10 cellular contexts compared by ENCODE assay signal in genomic region chr5:170269579-170269978, GRCh38. TPM values are rescaled to one million over a fixed set of nuclear protein-coding genes. Genes with fewer than 3 reads are reported as not detected.
DNase-seq lines count a peak whose midpoint lies in the region; ATAC-seq and TF ChIP-seq lines count a peak whose summit lies in the region.
"Had no signal": no experiment of that assay in that cellular context is flagged by ENCODE, and none has a peak within 500 bp of the region (broad histone marks: within the 10 kb centered on the region; RNA-seq: fewer than 3 reads in every experiment).

No MANE protein-coding gene starts in this region.

- no peaks in the 10 kb centered on the region for H3F3A ChIP-seq in PC-3 (ENCODE audit: low read length, unreplicated experiment)

- no peaks in the 10 kb centered on the region for H3K27me3 Mint-ChIP-seq in activated naive CD4-positive, alpha-beta T cell treated with anti-CD3 and anti-CD28 coated beads for 36 hours (ENCODE audit: low read depth)
- no peaks in the 10 kb centered on the region for H3K27me3 Mint-ChIP-seq in natural killer cell treated with Interleukin-12 subunit alpha and Interleukin-12 subunit beta and Interleukin-15 and Interleukin-18, amount 100 ng/mL, for 72 hours

- CTCF ChIA-PET in PC-3 (lab: Charles Lee): no interaction called here
- CTCF ChIA-PET in activated naive CD4-positive, alpha-beta T cell treated with anti-CD3 and anti-CD28 coated beads for 36 hours (lab: Charles Lee): interaction anchor here (1.0 to 7.3 kb wide), 10 partner anchors 8 to 68 kb away, joined by 4 to 209 read pairs (median 30); partner anchors contain the start of gene LCP2

- no peaks in the 10 kb centered on the region for H4K20me1 ChIP-seq in PC-3 (ENCODE audit: low read length)

- H3K4me2 ChIP-seq in PC-3 (ENCODE audit: low read length): no peak overlapping the region

- no peaks in the 10 kb centered on the region for H3K9me3 ChIP-seq in PC-3 (ENCODE audit: low read length)

- intact Hi-C loops in PC-3 (cut with micrococcal nuclease): no loop called here
- intact Hi-C loops in activated naive CD4-positive, alpha-beta T cell treated with anti-CD3 and anti-CD28 coated beads for 36 hours (cut with micrococcal nuclease): loop anchor here (5.0 to 10.0 kb wide), 4 partner anchors 167 to 1115 kb away; partner anchors contain the start of gene NPM1

- no peaks in the 10 kb centered on the region for H3K79me2 ChIP-seq in PC-3 (ENCODE audit: low read length)

- no peaks in the 10 kb centered on the region for H3K4me1 ChIP-seq in PC-3 (ENCODE audit: insufficient read depth, low read length)

- peak overlapping the region; percentile 86 for H3K27ac Mint-ChIP-seq in activated naive CD4-positive, alpha-beta T cell treated with anti-CD3 and anti-CD28 coated beads for 36 hours
- H3K27ac Mint-ChIP-seq in natural killer cell treated with Interleukin-12 subunit alpha and Interleukin-12 subunit beta and Interleukin-15 and Interleukin-18, amount 100 ng/mL, for 72 hours: peak overlapping the region; percentile 88 to 90

- peaks cover 71% of the 10 kb centered on the region for H3K36me3 Mint-ChIP-seq in activated naive CD4-positive, alpha-beta T cell treated with anti-CD3 and anti-CD28 coated beads for 36 hours (ENCODE audit: low read depth)
- H3K36me3 Mint-ChIP-seq in natural killer cell treated with Interleukin-12 subunit alpha and Interleukin-12 subunit beta and Interleukin-15 and Interleukin-18, amount 100 ng/mL, for 72 hours: peaks cover 60% of the 10 kb centered on the region

- no peak overlapping the region for H3K4me3 ChIP-seq in PC-3 (ENCODE audit: low read length)

- H3K9me3 Mint-ChIP-seq in activated naive CD4-positive, alpha-beta T cell treated with anti-CD3 and anti-CD28 coated beads for 36 hours: no peaks in the 10 kb centered on the region
- H3K9me3 Mint-ChIP-seq in natural killer cell treated with Interleukin-12 subunit alpha and Interleukin-12 subunit beta and Interleukin-15 and Interleukin-18, amount 100 ng/mL, for 72 hours: no peaks in the 10 kb centered on the region
- H3K9me3 Mint-ChIP-seq: nephron progenitor cell had no signal

- H3K27ac ChIP-seq in PC-3 (ENCODE audit: low read length): no peak overlapping the region

- no peak overlapping the region for H3K9ac ChIP-seq in PC-3 (ENCODE audit: low read length)

- ATAC-seq in PC-3: peak; percentile 32; the same call in 1 of the 2 replicates
- peak; percentile 54 to 85 for ATAC-seq in natural killer cell treated with Interleukin-12 subunit alpha and Interleukin-12 subunit beta and Interleukin-15 and Interleukin-18, amount 100 ng/mL, for 72 hours
- no peak for ATAC-seq in GM19324 (IDR thresholded peaks at IDR 0.05; ENCODE audit: low FRiP score, unreplicated experiment)
- ATAC-seq in HG03025 (IDR thresholded peaks at IDR 0.05; ENCODE audit: low FRiP score, unreplicated experiment): no peak

- no peaks in the 10 kb centered on the region for H3K9me2 ChIP-seq in PC-3 (replicated peaks; ENCODE audit: low read length)

- no TSS peak for BruUV-seq in PC-3 (replicated peaks; lab: Mats Ljungman, UMichigan)

- no peak for TF ChIP-seq CTCF in PC-3 (conservative IDR thresholded peaks at IDR 0.05; ENCODE audit: low read depth, low read length)

- H3K4me1 Mint-ChIP-seq in activated naive CD4-positive, alpha-beta T cell treated with anti-CD3 and anti-CD28 coated beads for 36 hours (ENCODE audit: low read depth): peaks cover 84% of the 10 kb centered on the region
- peaks cover 67 to 68% of the 10 kb centered on the region in 2 donors for H3K4me1 Mint-ChIP-seq in natural killer cell treated with Interleukin-12 subunit alpha and Interleukin-12 subunit beta and Interleukin-15 and Interleukin-18, amount 100 ng/mL, for 72 hours (ENCODE audit: low read depth in 2 of 2)

- H2AFZ ChIP-seq in PC-3 (ENCODE audit: low read length): no peak overlapping the region

- DNase-seq in CD1c-positive myeloid dendritic cell (ENCODE audit: extremely low spot score): peak; percentile 83
- peak; percentile 51 for DNase-seq in PC-3
- peak; percentile 62 for DNase-seq in activated naive CD4-positive, alpha-beta T cell treated with anti-CD3 and anti-CD28 coated beads for 36 hours
- no peak for DNase-seq in natural killer cell treated with Interleukin-12 subunit alpha and Interleukin-12 subunit beta and Interleukin-15 and Interleukin-18, amount 100 ng/mL, for 72 hours (ENCODE audit: low spot score)
- no peak for DNase-seq in inferior parietal cortex (ENCODE audit: extremely low spot score)
- no peak for DNase-seq in DMS 273 treated with DMSO at 0.1 percent for 48 hours (lab: John Stamatoyannopoulos, UW)
- DNase-seq: central memory CD4-positive, alpha-beta T cell; nephron progenitor cell had no signal

- POLR2A ChIA-PET in PC-3 (lab: Charles Lee; ENCODE audit: unreplicated experiment): no interaction called here

- peaks cover 24% of the 10 kb centered on the region for H3K27me3 ChIP-seq in PC-3 (ENCODE audit: low read length)

- no peak overlapping the region for H3K4me3 Mint-ChIP-seq in activated naive CD4-positive, alpha-beta T cell treated with anti-CD3 and anti-CD28 coated beads for 36 hours
- peak overlapping the region; percentile 82 for H3K4me3 Mint-ChIP-seq in natural killer cell treated with Interleukin-12 subunit alpha and Interleukin-12 subunit beta and Interleukin-15 and Interleukin-18, amount 100 ng/mL, for 72 hours
- H3K4me3 Mint-ChIP-seq: nephron progenitor cell had no signal

- no peaks in the 10 kb centered on the region for H3K36me3 ChIP-seq in PC-3 (ENCODE audit: low read depth, low read length)

RNA-seq across cellular contexts. Expression of gene LCP2, which starts 28.0 kb away (rescaled TPM):
- total RNA-seq in PC-3 (2014; rRNA removed): not detected in 2 replicates
- 100 to 1,000 TPM; 115 to 122 TPM for total RNA-seq in activated naive CD4-positive, alpha-beta T cell treated with anti-CD3 and anti-CD28 coated beads for 36 hours
- total RNA-seq in natural killer cell treated with Interleukin-12 subunit alpha and Interleukin-12 subunit beta and Interleukin-15 and Interleukin-18, amount 100 ng/mL, for 72 hours: 100 to 1,000 TPM; 282 to 360 TPM

RNA-seq across cellular contexts. Expression of gene C5orf58, which starts 36.8 kb away (rescaled TPM):
- total RNA-seq in PC-3 (2014; rRNA removed): not detected in 2 replicates
- not detected for total RNA-seq in activated naive CD4-positive, alpha-beta T cell treated with anti-CD3 and anti-CD28 coated beads for 36 hours
- not detected for total RNA-seq in natural killer cell treated with Interleukin-12 subunit alpha and Interleukin-12 subunit beta and Interleukin-15 and Interleukin-18, amount 100 ng/mL, for 72 hours

Comparison
In these comparisons a context has a peak if more than half of its experiments do, and no peak if none do; other contexts are left out.
1. DNase-seq: peak in CD1c-positive myeloid dendritic cell (single experiment), PC-3 (single experiment) and activated naive CD4-positive, alpha-beta T cell treated with anti-CD3 and anti-CD28 coated beads for 36 hours (single experiment); none in natural killer cell treated with Interleukin-12 subunit alpha and Interleukin-12 subunit beta and Interleukin-15 and Interleukin-18, amount 100 ng/mL, for 72 hours (single experiment), inferior parietal cortex (single experiment) and DMS 273 treated with DMSO at 0.1 percent for 48 hours (single experiment).
2. ATAC-seq: peak in PC-3 (single experiment) and natural killer cell treated with Interleukin-12 subunit alpha and Interleukin-12 subunit beta and Interleukin-15 and Interleukin-18, amount 100 ng/mL, for 72 hours (2 of 2); none in GM19324 (single experiment) and HG03025 (single experiment).
3. RNA of gene LCP2, which starts 28.0 kb away (total RNA-seq): 282 to 360 TPM in natural killer cell treated with Interleukin-12 subunit alpha and Interleukin-12 subunit beta and Interleukin-15 and Interleukin-18, amount 100 ng/mL, for 72 hours and 115 to 122 TPM in activated naive CD4-positive, alpha-beta T cell treated with anti-CD3 and anti-CD28 coated beads for 36 hours; not detected in PC-3; every median in the first group is over 100 times any median in the second.